Comparison of ENCODE assay signal across 18 cellular contexts in the genomic region with DNA sequence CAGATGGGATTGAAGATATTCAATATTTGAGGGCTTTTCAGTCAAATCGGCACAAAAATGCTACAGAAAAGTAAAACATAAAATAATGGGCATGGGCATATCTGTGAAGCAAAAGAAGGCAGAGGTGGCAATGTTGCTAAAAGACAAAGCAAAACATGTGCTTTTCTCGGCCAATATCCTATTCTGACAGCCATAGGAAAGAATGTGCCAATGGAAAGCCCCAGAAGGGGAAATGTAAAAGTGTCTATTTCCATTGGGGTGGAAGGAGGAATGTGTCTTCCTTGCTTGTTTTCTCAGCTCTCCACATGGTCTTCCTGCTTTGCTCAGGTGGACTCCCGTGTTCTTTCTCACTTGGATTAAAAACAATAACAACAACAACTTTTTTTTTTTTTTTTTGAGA. TPM values are rescaled to one million over a fixed set of nuclear protein-coding genes. Genes with fewer than 3 reads are reported as not detected.
DNase-seq lines count a peak whose midpoint lies in the region; ATAC-seq and TF ChIP-seq lines count a peak whose summit lies in the region.
"Had no signal": no experiment of that assay in that cellular context is flagged by ENCODE, and none has a peak within 500 bp of the region (broad histone marks: within the 10 kb centered on the region; RNA-seq: fewer than 3 reads in every experiment).

No MANE protein-coding gene starts in this region.

- peaks cover 33% of the 10 kb centered on the region for H3K4me1 ChIP-seq in Karpas-422 (ENCODE audit: low read length)
- H3K4me1 ChIP-seq: HAP-1 had no signal

- no peak for ATAC-seq in GM18517 (IDR thresholded peaks at IDR 0.05; ENCODE audit: unreplicated experiment)

- H3K36me3 ChIP-seq in Karpas-422 (ENCODE audit: insufficient read depth, low read length) = no peaks in the 10 kb centered on the region
- H3K36me3 ChIP-seq: BLaER1 treated with 17β-estradiol and CSF1 and Interleukin-3, amounts not matched to agents 10 nM and 100 nM; HAP-1 had no signal

- TF ChIP-seq CTCF in choroid plexus epithelial cell (conservative IDR thresholded peaks at IDR 0.05; ENCODE audit: low read depth, low read length) = no peak

- H3K79me2 ChIP-seq in Karpas-422 (ENCODE audit: low read length) = no peaks in the 10 kb centered on the region

- H3K27me3 ChIP-seq in Karpas-422 (ENCODE audit: low read length) = no peaks in the 10 kb centered on the region
- H3K27me3 ChIP-seq: BLaER1 treated with 17β-estradiol and CSF1 and Interleukin-3, amounts not matched to agents 10 nM and 100 nM had no signal

- H3K9me3 ChIP-seq in Karpas-422 (ENCODE audit: low read length) = no peaks in the 10 kb centered on the region
- H3K9me3 ChIP-seq: BLaER1 treated with 17β-estradiol and CSF1 and Interleukin-3, amounts not matched to agents 10 nM and 100 nM; HAP-1 had no signal

- H3K4me2 ChIP-seq in Karpas-422 (ENCODE audit: low read depth, low read length, poor library complexity, severe bottlenecking) = no peak overlapping the region
- H3K4me2 ChIP-seq: BLaER1 treated with 17β-estradiol and CSF1 and Interleukin-3, amounts not matched to agents 10 nM and 100 nM had no signal

- no peaks in the 10 kb centered on the region for H4K20me1 ChIP-seq in Karpas-422 (ENCODE audit: insufficient read depth, low read depth, low read length)
- H4K20me1 ChIP-seq: BLaER1 treated with 17β-estradiol and CSF1 and Interleukin-3, amounts not matched to agents 10 nM and 100 nM had no signal

- DNase-seq in EH (ENCODE audit: low read depth) = peak; percentile 18
- no peak for DNase-seq in Karpas-422
- peak; percentile 29 for DNase-seq in choroid plexus epithelial cell (ENCODE audit: low read depth)
- DNase-seq in kidney tubule cell (ENCODE audit: low spot score) = peak; percentile 35
- no peak for DNase-seq in NCI-H146 (lab: John Stamatoyannopoulos, UW)
- DNase-seq in OCI-M2 (lab: John Stamatoyannopoulos, UW; ENCODE audit: unreplicated experiment) = no peak
- no peak for DNase-seq in anterior cingulate cortex (lab: John Stamatoyannopoulos, UW)
- DNase-seq: CD4-positive, CD25-positive, alpha-beta regulatory T cell; COR-L47; DMS 273 treated with DMSO at 0.1 percent for 48 hours; DMS53; DND-41; Kasumi-1 had no signal

- H3K9ac ChIP-seq in Karpas-422 (ENCODE audit: low read length) = no peak overlapping the region
- H3K9ac ChIP-seq: BLaER1 treated with 17β-estradiol and CSF1 and Interleukin-3, amounts not matched to agents 10 nM and 100 nM had no signal

- H3K4me3 ChIP-seq in Karpas-422 (ENCODE audit: low read length) (no peak overlapping the region), choroid plexus epithelial cell (ENCODE audit: low read depth, low read length) (no peak overlapping the region)
- H3K4me3 ChIP-seq: BLaER1 treated with 17β-estradiol and CSF1 and Interleukin-3, amounts not matched to agents 10 nM and 100 nM; HAP-1; K562 had no signal

- peak overlapping the region; percentile 24; the same call in 1 of the 2 replicates for H2AFZ ChIP-seq in Karpas-422 (ENCODE audit: low read length)

- H3K9me2 ChIP-seq in Karpas-422 (replicated peaks; ENCODE audit: insufficient read depth, low read length) = no peaks in the 10 kb centered on the region

- H3K27ac ChIP-seq in Karpas-422 (ENCODE audit: low read length) = no peak overlapping the region
- H3K27ac ChIP-seq: BLaER1 treated with 17β-estradiol and CSF1 and Interleukin-3, amounts not matched to agents 10 nM and 100 nM; HL-60 had no signal

RNA-seq across cellular contexts. Expression of gene PER2, which starts 13.7 kb away (rescaled TPM):
- 19.0 and 23.3 TPM in 2 replicates for total RNA-seq in Karpas-422 (2014; rRNA removed; shearing (Covaris generic); ENCODE audit: low replicate concordance)

RNA-seq across cellular contexts. Expression of gene TRAF3IP1, which starts 18.2 kb away (rescaled TPM):
- total RNA-seq in Karpas-422 (2014; rRNA removed; shearing (Covaris generic); ENCODE audit: low replicate concordance) = 16.0 and 18.4 TPM in 2 replicates

Comparison
In these comparisons a context has a peak if more than half of its experiments do, and no peak if none do; other contexts are left out.
1. DNase-seq: peak in EH (single experiment), choroid plexus epithelial cell (single experiment) and kidney tubule cell (single experiment); none in Karpas-422 (single experiment), NCI-H146 (single experiment), OCI-M2 (single experiment) and anterior cingulate cortex (0 of 58).